In genomic region chr1:155932085-155932484, GRCh38 we compare ENCODE assay signal across 9 cellular contexts. TPM values are rescaled to one million over a fixed set of nuclear protein-coding genes. Genes with fewer than 3 reads are reported as not detected.
A peak's percentile ranks its signal among the peaks of the same experiment; 100 is the strongest.
DNase-seq lines count a peak whose midpoint lies in the region; ATAC-seq and TF ChIP-seq lines count a peak whose summit lies in the region.
"Had no signal": no experiment of that assay in that cellular context is flagged by ENCODE, and none has a peak within 500 bp of the region (broad histone marks: within the 10 kb centered on the region; RNA-seq: fewer than 3 reads in every experiment).

No MANE protein-coding gene starts in this region.

- H3K4me1 ChIP-seq in subcutaneous abdominal adipose tissue (ENCODE audit: control insufficient read depth in 5 of 5, insufficient read depth in 5 of 5, low read length in 5 of 5) = peaks cover 7 to 46% (median 43%) of the 10 kb centered on the region in 5 donors

- H3K27me3 ChIP-seq in subcutaneous abdominal adipose tissue (ENCODE audit: control insufficient read depth in 5 of 5, insufficient read depth in 4 of 5, low read length in 5 of 5) = no peaks in the 10 kb centered on the region

- peak overlapping the region; percentile 41 for H3K27ac Mint-ChIP-seq in activated naive CD4-positive, alpha-beta T cell treated with anti-CD3 and anti-CD28 coated beads, Interleukin-2, amount 50 U/mL, for 24 hours
- H3K27ac Mint-ChIP-seq in WTC11 = no peak overlapping the region

- ATAC-seq in WTC11 = no peak
- ATAC-seq: left lobe of liver had no signal

- no peak for DNase-seq in activated naive CD4-positive, alpha-beta T cell treated with Interleukin-2 at 50 U/mL for 16 hours
- DNase-seq in WTC11 (ENCODE audit: low spot score) (no peak), fibroblast of the aortic adventitia (ENCODE audit: low read depth) (no peak), NCI-H2171 treated with DMSO at 0.1 percent for 48 hours (lab: John Stamatoyannopoulos, UW) (no peak), GDM1 (lab: John Stamatoyannopoulos, UW) (no peak), NCI-H1417 (lab: John Stamatoyannopoulos, UW) (no peak)

- peak overlapping the region in 2 of 5 donors; percentile 21 to 47 for H3K9ac ChIP-seq in subcutaneous abdominal adipose tissue (ENCODE audit: low read length in 5 of 5)

- H3K9me3 ChIP-seq in subcutaneous abdominal adipose tissue (ENCODE audit: control insufficient read depth in 5 of 5, low read length in 5 of 5) = no peaks in the 10 kb centered on the region

- peak overlapping the region; percentile 79 for H3K4me3 Mint-ChIP-seq in activated naive CD4-positive, alpha-beta T cell treated with anti-CD3 and anti-CD28 coated beads, Interleukin-2, amount 50 U/mL, for 24 hours
- peak overlapping the region; percentile 45 for H3K4me3 Mint-ChIP-seq in WTC11

- no peaks in the 10 kb centered on the region for H3K9me3 Mint-ChIP-seq in activated naive CD4-positive, alpha-beta T cell treated with anti-CD3 and anti-CD28 coated beads, Interleukin-2, amount 50 U/mL, for 24 hours
- no peaks in the 10 kb centered on the region for H3K9me3 Mint-ChIP-seq in WTC11

- peaks cover 21 to 50% (median 31%) of the 10 kb centered on the region in 5 donors for H3K36me3 ChIP-seq in subcutaneous abdominal adipose tissue (ENCODE audit: control insufficient read depth in 5 of 5, insufficient read depth in 5 of 5, low read length in 5 of 5)

- peaks cover 9% of the 10 kb centered on the region for H3K36me3 Mint-ChIP-seq in activated naive CD4-positive, alpha-beta T cell treated with anti-CD3 and anti-CD28 coated beads, Interleukin-2, amount 50 U/mL, for 24 hours
- peaks cover 56% of the 10 kb centered on the region for H3K36me3 Mint-ChIP-seq in WTC11

- CTCF ChIA-PET in WTC11 (lab: Charles Lee) = interaction anchor here (0.7 to 4.4 kb wide), 3 partner anchors 47 to 76 kb away, joined by 5 to 26 read pairs (median 5); no protein-coding TSS in a partner anchor

- TF ChIP-seq CTCF in WTC11 (IDR thresholded peaks at IDR 0.05) (no peak), fibroblast of the aortic adventitia (IDR thresholded peaks at IDR 0.05; ENCODE audit: insufficient read depth, low read length) (no peak)

- H3K4me3 ChIP-seq in fibroblast of the aortic adventitia (ENCODE audit: low read depth, low read length) (peak overlapping the region; percentile 4), subcutaneous abdominal adipose tissue (ENCODE audit: low read depth in 1 of 5, low read length in 5 of 5) (no peak overlapping the region)

- H3K27ac ChIP-seq in subcutaneous abdominal adipose tissue (ENCODE audit: low read depth, low read length) = peak overlapping the region; percentile 23

- H3K4me1 Mint-ChIP-seq in activated naive CD4-positive, alpha-beta T cell treated with anti-CD3 and anti-CD28 coated beads, Interleukin-2, amount 50 U/mL, for 24 hours = peaks cover 38% of the 10 kb centered on the region
- peaks cover 15% of the 10 kb centered on the region for H3K4me1 Mint-ChIP-seq in WTC11

- no peaks in the 10 kb centered on the region for H3K27me3 Mint-ChIP-seq in activated naive CD4-positive, alpha-beta T cell treated with anti-CD3 and anti-CD28 coated beads, Interleukin-2, amount 50 U/mL, for 24 hours
- H3K27me3 Mint-ChIP-seq in WTC11 (ENCODE audit: low read depth) = no peaks in the 10 kb centered on the region

- POLR2A ChIA-PET in WTC11 (lab: Charles Lee) = no interaction called here

TF ChIP-seq in WTC11, 78 proteins besides CTCF, POLR2A, EP300 and RAD21 (continues in another document):
- TF ChIP-seq RORB (CRISPR knock-in tag; IDR thresholded peaks at IDR 0.05) (no peak), NR2C2 (CRISPR knock-in tag; IDR thresholded peaks at IDR 0.05) (no peak), KAT7 (CRISPR knock-in tag; IDR thresholded peaks at IDR 0.05; ENCODE audit: borderline replicate concordance) (no peak), ZNF263 (CRISPR knock-in tag; IDR thresholded peaks at IDR 0.05; ENCODE audit: low read depth) (no peak), IRF1 (CRISPR knock-in tag; IDR thresholded peaks at IDR 0.05) (no peak), TEAD1 (CRISPR knock-in tag; IDR thresholded peaks at IDR 0.05) (no peak), STAT6 (CRISPR knock-in tag; conservative IDR thresholded peaks at IDR 0.05; ENCODE audit: low read depth) (no peak), HMGA2 (CRISPR knock-in tag; IDR thresholded peaks at IDR 0.05) (no peak), PRDM15 (CRISPR knock-in tag; IDR thresholded peaks at IDR 0.05) (no peak), NR1H2 (CRISPR knock-in tag; IDR thresholded peaks at IDR 0.05) (no peak), TEAD4 (CRISPR knock-in tag; IDR thresholded peaks at IDR 0.05) (no peak), PREB (CRISPR knock-in tag; IDR thresholded peaks at IDR 0.05; ENCODE audit: borderline replicate concordance) (no peak), ESRRA (CRISPR knock-in tag; IDR thresholded peaks at IDR 0.05; ENCODE audit: borderline replicate concordance) (no peak)

RNA-seq across cellular contexts. Expression of gene KHDC4, which starts 2.1 kb away (rescaled TPM):
- total RNA-seq in WTC11 (2021) = 46.0 to 64.4 TPM (median 59.8 TPM) in 3 replicates
- total RNA-seq in fibroblast of the aortic adventitia (ENCODE audit: low replicate concordance) = 11.3 and 31.0 TPM in 2 replicates

RNA-seq across cellular contexts. Expression of gene RXFP4, which starts 9.4 kb away (rescaled TPM):
- not detected in 3 replicates for total RNA-seq in WTC11 (2021)
- total RNA-seq in fibroblast of the aortic adventitia (ENCODE audit: low replicate concordance) = 0.09 TPM in 1 of 2 replicates, not detected in the other
- total RNA-seq: left lobe of liver had no signal

RNA-seq across cellular contexts. Expression of gene RIT1, which starts 20.9 kb away (rescaled TPM):
- total RNA-seq in WTC11 (2021) = 25.1 to 29.3 TPM (median 27.2 TPM) in 3 replicates
- total RNA-seq in fibroblast of the aortic adventitia (ENCODE audit: low replicate concordance) = 33.7 and 35.4 TPM in 2 replicates

RNA-seq across cellular contexts. Expression of gene ARHGEF2, which starts 46.3 kb away (rescaled TPM):
- total RNA-seq in WTC11 (2021) (60.0 to 69.5 TPM (median 66.2 TPM) in 3 replicates), fibroblast of the aortic adventitia (ENCODE audit: low replicate concordance) (116 and 161 TPM in 2 replicates)
